Comparison of ENCODE assay signal across 24 cellular contexts in genomic region chr1:227223407-227223806, GRCh38.
"Had no signal": no experiment of that assay in that cellular context is flagged by ENCODE, and none has a peak within 500 bp of the region (broad histone marks: within the 10 kb centered on the region; RNA-seq: fewer than 3 reads in every experiment).

No MANE protein-coding gene starts in this region.

- H3K4me2 ChIP-seq: PC-9 had no signal

- ATAC-seq: activated CD4-positive, alpha-beta T cell treated with anti-CD3 and anti-CD28 coated beads for 36 hours; activated CD8-positive, alpha-beta T cell treated with anti-CD3 and anti-CD28 coated beads for 36 hours; activated T-cell treated with anti-CD3 and anti-CD28 coated beads, Interleukin-2, amount 50 U/mL, for 72 hours had no signal

- H3K4me3 ChIP-seq: cardiac muscle cell, PC-9, SK-N-MC had no signal

- H3K27me3 ChIP-seq: brain microvascular endothelial cell, cardiac muscle cell had no signal

- H3K27ac ChIP-seq: brain microvascular endothelial cell, cardiac muscle cell, PC-9, SK-N-MC, WERI-Rb-1 had no signal

- DNase-seq: activated CD4-positive, alpha-beta T cell treated with anti-CD3 and anti-CD28 coated beads for 36 hours; activated CD8-positive, alpha-beta memory T cell treated with anti-CD3 and anti-CD28 coated beads, Interleukin-2, amount 50 U/mL, for 4 hours; activated CD8-positive, alpha-beta T cell treated with anti-CD3 and anti-CD28 coated beads for 36 hours; activated gamma-delta T cell treated with Interleukin-2 at 50 U/mL for 16 hours; activated naive CD4-positive, alpha-beta T cell treated with anti-CD3 and anti-CD28 coated beads, Interleukin-2, amount 10 ng/mL, durations not matched to agents 7 days and 5 days; activated naive CD8-positive, alpha-beta T cell treated with anti-CD3 and anti-CD28 coated beads for 36 hours; activated T-cell treated with anti-CD3 and anti-CD28 coated beads, Interleukin-2, amount 50 U/mL, for 72 hours; brain microvascular endothelial cell; MM.1S; NCI-H1092 treated with DMSO at 0.1 percent for 48 hours; NCI-H1417 treated with DMSO at 0.1 percent for 48 hours; NCI-H1694; NCI-H2029; NCI-H2107; NCI-H2171 treated with DMSO at 0.1 percent for 48 hours; NCI-H226; NCI-H526 treated with DMSO at 0.1 percent for 48 hours; NCI-H82; PC-9; SHP77 treated with DMSO at 0.1 percent for 48 hours; SW 1271; WERI-Rb-1 had no signal

- H3K36me3 ChIP-seq: brain microvascular endothelial cell, cardiac muscle cell, WERI-Rb-1 had no signal

- H2AFZ ChIP-seq: PC-9 had no signal
